8 cellular contexts compared by ENCODE assay signal in the genomic region with DNA sequence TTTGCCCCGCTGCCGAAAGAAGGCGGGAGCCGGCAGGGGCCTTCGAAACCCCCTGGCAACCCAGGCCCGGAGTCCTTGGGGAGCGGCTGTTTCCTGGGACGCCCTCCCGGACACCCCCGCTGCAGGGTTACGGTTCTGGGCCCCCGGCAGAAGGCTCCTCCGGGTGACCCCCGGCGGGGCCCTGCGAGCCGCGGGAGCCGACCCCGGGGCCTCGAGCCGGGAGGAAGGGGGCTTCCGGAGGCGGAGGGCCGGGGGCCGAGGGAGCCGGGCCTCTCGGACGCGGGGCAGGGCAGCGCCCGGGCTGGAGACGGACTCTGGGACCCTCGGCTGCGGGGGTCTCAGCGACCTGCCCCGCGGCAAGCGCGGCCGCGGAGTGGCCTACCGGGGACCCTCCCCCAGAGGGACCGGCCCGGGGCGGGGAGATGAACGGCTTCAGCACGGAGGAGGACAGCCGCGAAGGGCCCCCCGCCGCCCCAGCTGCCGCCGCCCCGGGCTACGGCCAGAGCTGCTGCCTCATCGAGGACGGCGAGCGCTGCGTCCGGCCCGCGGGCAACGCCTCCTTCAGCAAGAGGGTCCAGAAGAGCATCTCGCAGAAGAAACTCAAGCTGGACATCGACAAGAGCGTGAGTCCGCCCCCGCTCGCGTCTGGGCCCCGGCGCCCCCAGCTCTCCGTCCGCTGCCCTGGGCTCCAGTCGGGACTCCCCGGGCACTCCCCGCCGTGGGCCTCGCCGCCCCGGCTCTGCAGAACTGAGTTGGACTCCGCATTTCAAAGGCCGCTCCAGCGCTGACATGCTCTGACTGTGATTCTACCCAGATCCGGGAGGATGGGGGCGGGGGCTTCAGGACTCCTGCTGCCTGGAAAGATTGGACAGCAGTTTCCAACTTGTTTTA. TPM values are rescaled to one million over a fixed set of nuclear protein-coding genes. Genes with fewer than 3 reads are reported as not detected.
DNase-seq lines count a peak whose midpoint lies in the region; ATAC-seq, FAIRE-seq and TF ChIP-seq lines count a peak whose summit lies in the region.

No MANE protein-coding gene starts in this region.

- ATAC-seq in GM18858 (IDR thresholded peaks at IDR 0.05; ENCODE audit: unreplicated experiment): peak; percentile 17
- peak; percentile 10 for ATAC-seq in HG03097 (IDR thresholded peaks at IDR 0.05; ENCODE audit: low FRiP score, unreplicated experiment)
- ATAC-seq in GM21367 (IDR thresholded peaks at IDR 0.05; ENCODE audit: unreplicated experiment): no peak

- no peak for FAIRE-seq in astrocyte (lab: Jason Lieb, UNC)

- peak; percentile 53 for DNase-seq in 8988T
- DNase-seq in astrocyte (ENCODE audit: low read depth): peak; percentile 59
- DNase-seq in hepatocyte (ENCODE audit: low spot score): peak; percentile 85
- DNase-seq in putamen (ENCODE audit: low spot score): peak; percentile 27

- H3K9ac ChIP-seq in SU-DHL-6 (ENCODE audit: low read length) (peak overlapping the region; percentile 67), astrocyte (ENCODE audit: low read length) (peak overlapping the region; percentile 89)

- H3K4me3 Mint-ChIP-seq in astrocyte (ENCODE audit: unreplicated experiment): peak overlapping the region; percentile 94

- peaks cover 2% of the 10 kb centered on the region for H3K9me3 Mint-ChIP-seq in astrocyte (ENCODE audit: unreplicated experiment)

- TF ChIP-seq CTCF in SU-DHL-6 (IDR thresholded peaks at IDR 0.05; ENCODE audit: insufficient read depth, low read length, poor library complexity, severe bottlenecking): no peak
- TF ChIP-seq CTCF in astrocyte (IDR thresholded peaks at IDR 0.05; ENCODE audit: insufficient read depth, low read depth, low read length): no peak
- TF ChIP-seq CTCF in hepatocyte (IDR thresholded peaks at IDR 0.05; ENCODE audit: poor library complexity): no peak

- H3K36me3 ChIP-seq in SU-DHL-6 (ENCODE audit: low read length) (no peaks in the 10 kb centered on the region), astrocyte (ENCODE audit: insufficient read depth, low read length) (no peaks in the 10 kb centered on the region), hepatocyte (replicated peaks; ENCODE audit: insufficient read depth, low read depth) (no peaks in the 10 kb centered on the region)

- H3K9me2 ChIP-seq in SU-DHL-6 (replicated peaks; ENCODE audit: insufficient read depth, low read length) (no peaks in the 10 kb centered on the region), hepatocyte (replicated peaks; ENCODE audit: insufficient read depth) (no peaks in the 10 kb centered on the region)

- H3K27me3 ChIP-seq in SU-DHL-6 (ENCODE audit: low read length) (no peaks in the 10 kb centered on the region), astrocyte (ENCODE audit: insufficient read depth, low read length) (no peaks in the 10 kb centered on the region), hepatocyte (no peaks in the 10 kb centered on the region)

- peak overlapping the region; percentile 91 for H3K4me3 ChIP-seq in SU-DHL-6 (ENCODE audit: insufficient read depth, low read length, poor library complexity, severe bottlenecking)
- peak overlapping the region; percentile 90 for H3K4me3 ChIP-seq in astrocyte (ENCODE audit: insufficient read depth, low read depth, low read length)
- H3K4me3 ChIP-seq in hepatocyte: peak overlapping the region; percentile 90

- H3K4me2 ChIP-seq in SU-DHL-6 (ENCODE audit: low read depth, low read length, poor library complexity, severe bottlenecking): peak overlapping the region; percentile 71
- peak overlapping the region; percentile 99 for H3K4me2 ChIP-seq in astrocyte (ENCODE audit: low read length)
- H3K4me2 ChIP-seq in hepatocyte: peak overlapping the region; percentile 81

- peaks cover 14% of the 10 kb centered on the region for H3K4me1 Mint-ChIP-seq in astrocyte (ENCODE audit: low read depth, unreplicated experiment)

- H4K20me1 ChIP-seq in SU-DHL-6 (ENCODE audit: low read depth, low read length): peaks cover 6% of the 10 kb centered on the region; the same call in 1 of the 2 replicates
- peaks cover 48% of the 10 kb centered on the region for H4K20me1 ChIP-seq in astrocyte (ENCODE audit: insufficient read depth, low read length)
- peaks cover 29% of the 10 kb centered on the region for H4K20me1 ChIP-seq in hepatocyte (ENCODE audit: insufficient read depth, poor library complexity, severe bottlenecking)

- no peaks in the 10 kb centered on the region for H3K27me3 Mint-ChIP-seq in astrocyte (ENCODE audit: low read depth, unreplicated experiment)

- 1% methylated on average over 29 of the region's 88 CpGs for WGBS in hepatocyte (ENCODE audit: low lambda C conversion rate, missing lambda C conversion rate)

- H2AFZ ChIP-seq in SU-DHL-6 (ENCODE audit: low read depth, low read length, severe bottlenecking) (peak overlapping the region; percentile 93), astrocyte (ENCODE audit: low read depth, low read length) (peak overlapping the region; percentile 65), hepatocyte (peak overlapping the region; percentile 72)

- peaks cover 14% of the 10 kb centered on the region for H3K4me1 ChIP-seq in astrocyte (ENCODE audit: insufficient read depth, low read length)
- peaks cover 17% of the 10 kb centered on the region for H3K4me1 ChIP-seq in hepatocyte (ENCODE audit: insufficient read depth)

- peak overlapping the region; percentile 87 for H3K27ac Mint-ChIP-seq in astrocyte (ENCODE audit: unreplicated experiment)

- H3K9me3 ChIP-seq in SU-DHL-6 (ENCODE audit: insufficient read depth, low read length): no peaks in the 10 kb centered on the region
- H3K9me3 ChIP-seq in astrocyte (ENCODE audit: insufficient read depth, low read depth, low read length): no peaks in the 10 kb centered on the region
- no peaks in the 10 kb centered on the region for H3K9me3 ChIP-seq in hepatocyte (ENCODE audit: low read depth)

- H3F3A ChIP-seq in SU-DHL-6 (ENCODE audit: insufficient read depth): 0 out of 2 replicates have a peak, but pooled peaks cover 3% of the 10 kb centered on the region

- H3K79me2 ChIP-seq in SU-DHL-6 (ENCODE audit: insufficient read depth, low read length) (peaks cover 3% of the 10 kb centered on the region; the same call in 1 of the 2 replicates), astrocyte (ENCODE audit: insufficient read depth, low read length) (peaks cover 45% of the 10 kb centered on the region), hepatocyte (peaks cover 62% of the 10 kb centered on the region)

- H3K36me3 Mint-ChIP-seq in astrocyte (ENCODE audit: low read depth, unreplicated experiment): peaks cover 14% of the 10 kb centered on the region

- H3K27ac ChIP-seq in SU-DHL-6 (ENCODE audit: low read depth, low read length) (no peak overlapping the region), astrocyte (ENCODE audit: low read depth, low read length) (peak overlapping the region; percentile 51), hepatocyte (peak overlapping the region; percentile 80)

RNA-seq across cellular contexts. Expression of gene SAP30L, which starts 0.6 kb away (rescaled TPM):
- total RNA-seq in astrocyte (24.6 and 26.3 TPM in 2 replicates), hepatocyte (21.6 and 43.7 TPM in 2 replicates)
- polyA plus RNA-seq in hepatocyte: 39.4 and 45.6 TPM in 2 replicates

RNA-seq across cellular contexts. Expression of gene HAND1, which starts 31.6 kb away (rescaled TPM):
- total RNA-seq in astrocyte (not detected in 2 replicates), hepatocyte (35.6 and 39.2 TPM in 2 replicates)
- 118 and 168 TPM in 2 replicates for polyA plus RNA-seq in hepatocyte

Comparison
In these comparisons a context has a peak if more than half of its experiments do, and no peak if none do; other contexts are left out.
1. DNase-seq: peak in every context shown above with its lines; median percentile 85 in hepatocyte; 59 in astrocyte; 53 in 8988T; 27 in putamen.
2. RNA of gene HAND1, which starts 31.6 kb away (total RNA-seq): 35.6 to 39.2 TPM in hepatocyte; not detected in astrocyte; every median in the first group is over 10 times any median in the second.
3. Peak in every context shown above with its lines, with median percentiles within 50 percentile points of each other: H2AFZ ChIP-seq, H3K4me2 ChIP-seq and H3K4me3 ChIP-seq.